ENCODE assay signal across 18 cellular contexts in the genomic region with DNA sequence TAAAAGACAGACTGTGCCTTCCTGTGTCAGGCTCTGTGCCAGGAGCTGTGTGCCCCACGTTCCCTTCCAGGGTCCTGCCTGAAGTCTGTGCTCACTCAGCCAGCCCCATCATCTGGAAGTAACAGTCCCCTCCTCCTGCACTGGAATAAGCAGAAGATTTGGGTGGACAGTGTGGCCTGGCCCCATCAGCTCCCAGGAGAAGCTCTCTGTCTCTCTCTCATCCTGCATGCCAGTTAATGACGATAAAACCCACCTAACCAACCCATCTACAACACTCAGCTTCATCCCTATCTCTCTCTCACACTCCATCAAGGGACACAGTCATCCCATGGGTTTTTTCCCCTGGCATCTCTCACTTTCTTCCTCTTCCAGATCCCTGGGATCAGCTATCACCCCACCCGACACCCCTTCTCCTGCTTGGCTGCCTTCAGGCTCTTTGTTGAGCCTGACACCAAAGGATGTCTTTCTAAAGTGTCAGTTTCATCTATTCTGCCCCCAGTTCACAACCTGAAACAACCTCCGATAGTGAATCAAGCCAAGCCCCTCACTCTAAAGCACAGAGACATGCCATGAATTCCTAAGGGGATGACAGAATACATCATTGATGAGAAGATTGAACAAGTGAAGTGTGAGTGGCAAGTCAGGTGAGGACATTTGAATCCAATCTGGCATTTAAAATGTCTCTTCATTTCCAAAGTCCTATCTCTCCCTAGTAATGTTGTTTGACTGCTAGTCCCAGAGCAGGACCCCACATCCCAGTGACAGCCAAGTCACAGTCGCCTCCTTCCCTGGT.
"Had no signal": no experiment of that assay in that cellular context is flagged by ENCODE, and none has a peak within 500 bp of the region (broad histone marks: within the 10 kb centered on the region; RNA-seq: fewer than 3 reads in every experiment).

No MANE protein-coding gene starts in this region.

- H3K27me3 ChIP-seq: tibial nerve, uterus had no signal

- H3K9me3 ChIP-seq: tibial nerve, uterus had no signal

- H3K4me1 ChIP-seq: uterus had no signal

- H3K4me3 ChIP-seq: tibial nerve, uterus had no signal

- ATAC-seq: activated naive CD8-positive, alpha-beta T cell treated with anti-CD3 and anti-CD28 coated beads, Interleukin-2, amount 50 U/mL, for 24 hours; T-cell had no signal

- DNase-seq: activated B cell treated with CpG ODN at 0.5 μM for 24 hours; activated CD4-positive, alpha-beta memory T cell treated with anti-CD3 and anti-CD28 coated beads, Interleukin-2, amount 10 ng/mL, durations not matched to agents 7 days and 5 days; activated CD4-positive, alpha-beta T cell treated with anti-CD3 and anti-CD28 coated beads for 4 hours; activated naive CD4-positive, alpha-beta T cell treated with anti-CD3 and anti-CD28 coated beads for 36 hours; activated naive CD8-positive, alpha-beta T cell treated with anti-CD3 and anti-CD28 coated beads, Interleukin-2, amount 50 U/mL, for 24 hours; activated T-cell treated with anti-CD3 and anti-CD28 coated beads, Interleukin-2, amount 50 U/mL, for 1 hour; anterior cingulate cortex; cortex of kidney; kidney; mesenchymal stem cell; natural killer cell; nucleus accumbens; retina; stimulated activated CD4-positive, alpha-beta T cell treated with anti-CD3 and anti-CD28 coated beads, Interleukin-2, amount 100 ng/mL, for 24 hours; T-cell; T-helper 9 cell; uterus had no signal

- H3K27ac ChIP-seq: tibial nerve, uterus had no signal

- H3K36me3 ChIP-seq: tibial nerve, uterus had no signal
